ENCODE assay signal across 20 cellular contexts in genomic region chrX:46551494-46552128, GRCh38. TPM values are rescaled to one million over a fixed set of nuclear protein-coding genes. Genes with fewer than 3 reads are reported as not detected.
DNase-seq lines count a peak whose midpoint lies in the region; ATAC-seq and TF ChIP-seq lines count a peak whose summit lies in the region.
"Had no signal": no experiment of that assay in that cellular context is flagged by ENCODE, and none has a peak within 500 bp of the region (broad histone marks: within the 10 kb centered on the region; RNA-seq: fewer than 3 reads in every experiment).

No MANE protein-coding gene starts in this region.

- H3K36me3 ChIP-seq in GM23338 (ENCODE audit: insufficient read depth) (peaks cover 16% of the 10 kb centered on the region; the same call in 1 of the 2 replicates), mesodermal cell (ENCODE audit: control insufficient read depth, insufficient read depth, low read length) (peaks cover 31% of the 10 kb centered on the region)

- peak overlapping the region; percentile 29; the same call in 1 of the 2 replicates for H3K4me2 ChIP-seq in GM23338
- H3K4me2 ChIP-seq: BLaER1 treated with 17β-estradiol and CSF1 and Interleukin-3, amounts not matched to agents 10 nM and 100 nM; PC-9 had no signal

- ATAC-seq in GM23338 (peak; percentile 96), HG02840 (IDR thresholded peaks at IDR 0.05; ENCODE audit: low FRiP score, unreplicated experiment) (no peak), HG02571 (IDR thresholded peaks at IDR 0.05; ENCODE audit: unreplicated experiment) (no peak), GM21526 (IDR thresholded peaks at IDR 0.05; ENCODE audit: low FRiP score, unreplicated experiment) (no peak)
- ATAC-seq: stimulated activated effector memory CD8-positive, alpha-beta T cell treated with anti-CD3 and anti-CD28 coated beads, Interleukin-12 subunit alpha, Interleukin-12 subunit beta, amount 100 ng/mL, for 72 hours; T-helper 17 cell had no signal

- H4K20me1 ChIP-seq in GM23338 (replicated peaks; ENCODE audit: insufficient read depth) = no peaks in the 10 kb centered on the region

- H3K4me3 Mint-ChIP-seq in GM23338 = no peak overlapping the region
- H3K4me3 Mint-ChIP-seq: activated T-helper 1 cell treated with anti-CD3 and anti-CD28 coated beads, Interleukin-12 subunit alpha, Interleukin-12 subunit beta, Interleukin-2, Interleukin-4 antibody, amounts not matched to agents 30 ng/mL and 10 ng/mL and 1 ng/mL, durations not matched to agents 14 hours and 24 hours and 36 hours; nephron; stimulated activated effector memory CD8-positive, alpha-beta T cell treated with anti-CD3 and anti-CD28 coated beads, Interleukin-12 subunit alpha, Interleukin-12 subunit beta, amount 100 ng/mL, for 72 hours; T-helper 17 cell had no signal

- H2AFZ ChIP-seq in GM23338 = no peak overlapping the region
- H2AFZ ChIP-seq: PC-9 had no signal

- peaks cover 5% of the 10 kb centered on the region; the same call in 1 of the 2 replicates for H3K4me1 ChIP-seq in GM23338 (ENCODE audit: insufficient read depth)
- H3K4me1 ChIP-seq in mesodermal cell (ENCODE audit: control insufficient read depth, insufficient read depth, low read length, poor library complexity, severe bottlenecking) = peaks cover 3% of the 10 kb centered on the region

- H3K9me3 Mint-ChIP-seq in GM23338 = peaks cover 9% of the 10 kb centered on the region
- H3K9me3 Mint-ChIP-seq: activated T-helper 1 cell treated with anti-CD3 and anti-CD28 coated beads, Interleukin-12 subunit alpha, Interleukin-12 subunit beta, Interleukin-2, Interleukin-4 antibody, amounts not matched to agents 30 ng/mL and 10 ng/mL and 1 ng/mL, durations not matched to agents 14 hours and 24 hours and 36 hours; stimulated activated effector memory CD8-positive, alpha-beta T cell treated with anti-CD3 and anti-CD28 coated beads, Interleukin-12 subunit alpha, Interleukin-12 subunit beta, amount 100 ng/mL, for 72 hours had no signal

- H3K27me3 ChIP-seq in GM23338 (ENCODE audit: insufficient read depth) = no peaks in the 10 kb centered on the region
- H3K27me3 ChIP-seq: BLaER1 treated with 17β-estradiol and CSF1 and Interleukin-3, amounts not matched to agents 10 nM and 100 nM had no signal

- peaks cover 26% of the 10 kb centered on the region for H3K79me2 ChIP-seq in GM23338 (replicated peaks; ENCODE audit: insufficient read depth)

- peak overlapping the region; percentile 91 for H3K27ac Mint-ChIP-seq in GM23338
- H3K27ac Mint-ChIP-seq: activated T-helper 1 cell treated with anti-CD3 and anti-CD28 coated beads, Interleukin-12 subunit alpha, Interleukin-12 subunit beta, Interleukin-2, Interleukin-4 antibody, amounts not matched to agents 30 ng/mL and 10 ng/mL and 1 ng/mL, durations not matched to agents 14 hours and 24 hours and 36 hours; nephron; stimulated activated effector memory CD8-positive, alpha-beta T cell treated with anti-CD3 and anti-CD28 coated beads, Interleukin-12 subunit alpha, Interleukin-12 subunit beta, amount 100 ng/mL, for 72 hours; T-helper 17 cell had no signal

- H3K9me2 ChIP-seq in GM23338 (ENCODE audit: insufficient read depth) = no peaks in the 10 kb centered on the region

- no peaks in the 10 kb centered on the region for H3F3A ChIP-seq in GM23338 (replicated peaks; ENCODE audit: low read depth)

- peaks cover 45% of the 10 kb centered on the region for H3K36me3 Mint-ChIP-seq in GM23338 (ENCODE audit: low read depth)

- DNase-seq in GM23338 (ENCODE audit: low spot score) (peak; percentile 89), RPMI7951 (ENCODE audit: low read depth) (peak; percentile 63), epithelial cell of prostate (ENCODE audit: low read depth, low spot score) (no peak), HPDE6-E6E7 (ENCODE audit: extremely low spot score) (no peak)
- DNase-seq: activated CD4-positive, alpha-beta T cell treated with anti-CD3 and anti-CD28 coated beads, Interleukin-2, amount 50 U/mL, for 1 hour; aorta; effector CD8-positive, alpha-beta T cell; left ventricle myocardium inferior; PC-9; retina; stimulated activated CD4-positive, alpha-beta T cell treated with anti-CD3 and anti-CD28 coated beads, Interleukin-4, amount 100 ng/mL, for 24 hours; T-helper 17 cell had no signal

- TF ChIP-seq CTCF in GM23338 (conservative IDR thresholded peaks at IDR 0.05; ENCODE audit: low read depth in 2 of 2) = no peak

- peak overlapping the region; percentile 98 for H3K27ac ChIP-seq in GM23338 (ENCODE audit: low read depth)
- H3K27ac ChIP-seq in epithelial cell of prostate = peak overlapping the region; percentile 24
- peak overlapping the region; percentile 90 for H3K27ac ChIP-seq in mesodermal cell (ENCODE audit: low read depth, low read length, severe bottlenecking)
- H3K27ac ChIP-seq: BLaER1 treated with 17β-estradiol and CSF1 and Interleukin-3, amounts not matched to agents 10 nM and 100 nM; left ventricle myocardium inferior; PC-9 had no signal

- H3K4me1 Mint-ChIP-seq in GM23338 = peaks cover 13% of the 10 kb centered on the region
- H3K4me1 Mint-ChIP-seq: nephron had no signal

- WGBS in mesodermal cell (ENCODE audit: insufficient coverage in 2 of 2), 2 experiments = 30 to 60% methylated on average over 1 to 2 of the region's 8 CpGs

- H3K9me3 ChIP-seq in mesodermal cell (ENCODE audit: control insufficient read depth, low read length) = no peaks in the 10 kb centered on the region
- H3K9me3 ChIP-seq: left ventricle myocardium inferior had no signal

- H3K4me3 ChIP-seq in GM23338 = no peak overlapping the region
- H3K4me3 ChIP-seq in mesodermal cell (ENCODE audit: extremely low read depth, insufficient read depth, low read length, poor library complexity, severe bottlenecking) = no peak overlapping the region
- H3K4me3 ChIP-seq: BLaER1 treated with 17β-estradiol and CSF1 and Interleukin-3, amounts not matched to agents 10 nM and 100 nM; left ventricle myocardium inferior; PC-9 had no signal

- H3K27me3 Mint-ChIP-seq in GM23338 (ENCODE audit: insufficient read depth, low read depth, poor library complexity) = no peaks in the 10 kb centered on the region
- H3K27me3 Mint-ChIP-seq: T-helper 17 cell had no signal

TF ChIP-seq in GM23338, 12 proteins besides CTCF, POLR2A, EP300 and RAD21:
- no peak for TF ChIP-seq EZH2phosphoT487 (IDR thresholded peaks at IDR 0.05; ENCODE audit: unreplicated experiment)
- peak; percentile 56; the same call in 1 of the 2 replicates for TF ChIP-seq NANOG (IDR thresholded peaks at IDR 0.05; ENCODE audit: borderline replicate concordance)

RNA-seq across cellular contexts. Expression of gene ZNF674, which starts 6.4 kb away (rescaled TPM):
- 5.5 and 5.8 TPM in 2 replicates for total RNA-seq in GM23338 (2014; rRNA removed; shearing (Covaris generic))
- polyA plus RNA-seq in GM23338 (2016; fragmentation: Nextera tagmentation; extraction: Ambion mirVana) = 2.6 and 3.0 TPM in 2 replicates
- total RNA-seq in RPMI7951 (2014; rRNA removed; shearing (Covaris generic)) = 4.8 and 7.2 TPM in 2 replicates
- 3.2 TPM for polyA plus RNA-seq in mesodermal cell (2013, experiment 1 of 2)
- polyA plus RNA-seq in mesodermal cell (2013, experiment 2 of 2) = 3.6 TPM

RNA-seq across cellular contexts. Expression of gene CHST7, which starts 22.0 kb away (rescaled TPM):
- total RNA-seq in GM23338 (2014; rRNA removed; shearing (Covaris generic)) = 23.9 and 27.2 TPM in 2 replicates
- 7.6 and 8.7 TPM in 2 replicates for polyA plus RNA-seq in GM23338 (2016; fragmentation: Nextera tagmentation; extraction: Ambion mirVana)
- total RNA-seq in RPMI7951 (2014; rRNA removed; shearing (Covaris generic)) = 3.7 and 6.7 TPM in 2 replicates
- polyA plus RNA-seq in mesodermal cell (2013, experiment 1 of 2) = 5.5 TPM
- polyA plus RNA-seq in mesodermal cell (2013, experiment 2 of 2) = 3.9 TPM

Comparison
In these comparisons a context has a peak if more than half of its experiments do, and no peak if none do; other contexts are left out.
1. DNase-seq: peak in GM23338 (single experiment) and RPMI7951 (single experiment); none in epithelial cell of prostate (single experiment) and HPDE6-E6E7 (single experiment).
2. H3K27ac ChIP-seq: peak in every context shown above with its lines; median percentile 98 in GM23338; 90 in mesodermal cell; 24 in epithelial cell of prostate.